ENCODE assay signal across 27 cellular contexts in genomic region chr3:179962617-179963387, GRCh38.
DNase-seq lines count a peak whose midpoint lies in the region; ATAC-seq, FAIRE-seq and TF ChIP-seq lines count a peak whose summit lies in the region.
"Had no signal": no experiment of that assay in that cellular context is flagged by ENCODE, and none has a peak within 500 bp of the region (broad histone marks: within the 10 kb centered on the region; RNA-seq: fewer than 3 reads in every experiment).

No MANE protein-coding gene starts in this region.

- H3K9me3 ChIP-seq in OCI-LY1 (ENCODE audit: low read length) (no peaks in the 10 kb centered on the region), pancreas (no peaks in the 10 kb centered on the region), suprapubic skin (no peaks in the 10 kb centered on the region)
- H3K9me3 ChIP-seq: left lung, Peyer's patch, sigmoid colon had no signal

- peaks cover 100% of the 10 kb centered on the region for H3K4me1 ChIP-seq in OCI-LY1 (ENCODE audit: insufficient read depth, low read length, severe bottlenecking)
- peaks cover 0 to 4% (median 0%) of the 10 kb centered on the region in 3 donors for H3K4me1 ChIP-seq in pancreas
- no peaks in the 10 kb centered on the region for H3K4me1 ChIP-seq in suprapubic skin
- H3K4me1 ChIP-seq: left lung, Peyer's patch, sigmoid colon had no signal

- H3K27me3 ChIP-seq in OCI-LY1 (ENCODE audit: insufficient read depth, low read length) (no peaks in the 10 kb centered on the region), pancreas (no peaks in the 10 kb centered on the region), suprapubic skin (no peaks in the 10 kb centered on the region)
- H3K27me3 ChIP-seq: left lung, Peyer's patch had no signal

- no peak overlapping the region for H3K27ac Mint-ChIP-seq in activated CD4-positive, alpha-beta T cell treated with anti-CD3 and anti-CD28 coated beads for 36 hours
- H3K27ac Mint-ChIP-seq: brain, nephron progenitor cell had no signal

- peaks cover 20% of the 10 kb centered on the region for H3K27me3 Mint-ChIP-seq in activated CD4-positive, alpha-beta T cell treated with anti-CD3 and anti-CD28 coated beads for 36 hours

- TF ChIP-seq CTCF in OCI-LY1 (IDR thresholded peaks at IDR 0.05; ENCODE audit: low read length) (no peak), pancreas (IDR thresholded peaks at IDR 0.05) (no peak), suprapubic skin (IDR thresholded peaks at IDR 0.05) (no peak)

- H3K9me3 Mint-ChIP-seq in activated CD4-positive, alpha-beta T cell treated with anti-CD3 and anti-CD28 coated beads for 36 hours (ENCODE audit: low read depth) = no peaks in the 10 kb centered on the region
- H3K9me3 Mint-ChIP-seq: brain, nephron progenitor cell had no signal

- WGBS in pancreas, 2 donors = 35 to 38% methylated on average over 1 of the region's 1 CpG
- WGBS in suprapubic skin = 94% methylated on average over 1 of the region's 1 CpG

- H4K20me1 ChIP-seq in OCI-LY1 (ENCODE audit: insufficient read depth, low read length) = no peaks in the 10 kb centered on the region

- TF ChIP-seq EP300 in suprapubic skin (IDR thresholded peaks at IDR 0.05) = no peak

- no peak overlapping the region for H3K4me3 Mint-ChIP-seq in activated CD4-positive, alpha-beta T cell treated with anti-CD3 and anti-CD28 coated beads for 36 hours
- H3K4me3 Mint-ChIP-seq: brain, nephron progenitor cell had no signal

- H2AFZ ChIP-seq in OCI-LY1 (ENCODE audit: low read length) = no peak overlapping the region

- no peaks in the 10 kb centered on the region for H3K36me3 ChIP-seq in OCI-LY1 (ENCODE audit: insufficient read depth, low read length)
- H3K36me3 ChIP-seq in pancreas = no peaks in the 10 kb centered on the region
- no peaks in the 10 kb centered on the region for H3K36me3 ChIP-seq in suprapubic skin
- H3K36me3 ChIP-seq: left lung, Peyer's patch, sigmoid colon had no signal

- peak overlapping the region; percentile 60 for H3K4me2 ChIP-seq in OCI-LY1 (ENCODE audit: low read length)

- FAIRE-seq in pancreas (lab: Jason Lieb, UNC) = no peak
- FAIRE-seq: endometrium, G401.6, HepG2, urothelium cell line had no signal

- no peaks in the 10 kb centered on the region for H3K36me3 Mint-ChIP-seq in activated CD4-positive, alpha-beta T cell treated with anti-CD3 and anti-CD28 coated beads for 36 hours (ENCODE audit: low read depth)
- H3K36me3 Mint-ChIP-seq: brain had no signal

- CTCF ChIA-PET in activated CD4-positive, alpha-beta T cell treated with anti-CD3 and anti-CD28 coated beads for 36 hours (lab: Charles Lee) = interaction anchor here (0.6 to 0.7 kb wide), 2 partner anchors 27 to 193 kb away, joined by 4 read pairs; no protein-coding TSS in a partner anchor

- no peaks in the 10 kb centered on the region for H3K79me2 ChIP-seq in OCI-LY1 (ENCODE audit: insufficient read depth, low read length)

- intact Hi-C loops in pancreas (cut with DNase I) = no loop called here
- intact Hi-C loops in activated CD4-positive, alpha-beta T cell treated with anti-CD3 and anti-CD28 coated beads for 36 hours (cut with DNase I, micrococcal nuclease) = no loop called here

- H3K4me3 ChIP-seq in OCI-LY1 (ENCODE audit: low read depth, low read length, poor library complexity, severe bottlenecking) = no peak overlapping the region
- no peak overlapping the region for H3K4me3 ChIP-seq in pancreas
- no peak overlapping the region for H3K4me3 ChIP-seq in suprapubic skin
- H3K4me3 ChIP-seq: left lung, Peyer's patch, sigmoid colon had no signal

- peak; percentile 42 for ATAC-seq in HG03439 (IDR thresholded peaks at IDR 0.05; ENCODE audit: unreplicated experiment)
- peak; percentile 50 to 78 (median 60) for ATAC-seq in pancreas
- no peak for ATAC-seq in activated CD4-positive, alpha-beta T cell treated with anti-CD3 and anti-CD28 coated beads for 36 hours
- ATAC-seq: HepG2, left lung had no signal

- no peaks in the 10 kb centered on the region for H3F3A ChIP-seq in OCI-LY1 (ENCODE audit: insufficient read depth, low read length)

- POLR2A ChIA-PET in activated CD4-positive, alpha-beta T cell treated with anti-CD3 and anti-CD28 coated beads for 36 hours (lab: Charles Lee) = no interaction called here

- TF ChIP-seq POLR2A in suprapubic skin (IDR thresholded peaks at IDR 0.05) = no peak

- peak; percentile 34 for DNase-seq in NCI-H345 (lab: John Stamatoyannopoulos, UW)
- DNase-seq in NCI-H345 treated with DMSO at 0.1 percent for 48 hours (lab: John Stamatoyannopoulos, UW; ENCODE audit: unreplicated experiment) = no peak
- no peak for DNase-seq in pancreas
- DNase-seq in suprapubic skin (ENCODE audit: low spot score in 2 of 2) = no peak
- no peak for DNase-seq in activated naive CD4-positive, alpha-beta T cell (lab: John Stamatoyannopoulos, UW)
- no peak for DNase-seq in activated CD4-positive, alpha-beta T cell treated with anti-CD3 and anti-CD28 coated beads for 36 hours
- DNase-seq: activated CD4-positive, alpha-beta T cell treated with anti-CD3 and anti-CD28 coated beads, Interleukin-2, amount 50 U/mL, for 1 hour; activated effector memory CD4-positive, alpha-beta T cell treated with anti-CD3 and anti-CD28 coated beads, Interleukin-2, amount 50 U/mL, for 16 hours; cortex of kidney; HCEC 1CT; head of caudate nucleus; left lung; midbrain; NCI-H1436 treated with DMSO at 0.1 percent for 48 hours; nephron progenitor cell; Peyer's patch; sigmoid colon; T-helper 2 cell had no signal

- H3K4me1 Mint-ChIP-seq in activated CD4-positive, alpha-beta T cell treated with anti-CD3 and anti-CD28 coated beads for 36 hours = peaks cover 7% of the 10 kb centered on the region

- H3K9me2 ChIP-seq in OCI-LY1 (ENCODE audit: low read depth, low read length) = no peaks in the 10 kb centered on the region

- H3K27ac ChIP-seq in OCI-LY1 (ENCODE audit: low read depth, low read length, poor library complexity, severe bottlenecking) (peak overlapping the region; percentile 96), pancreas (no peak overlapping the region), suprapubic skin (no peak overlapping the region)
- H3K27ac ChIP-seq: C4-2B, left lung, Peyer's patch, sigmoid colon, VCaP had no signal

- peak overlapping the region; percentile 34; the same call in 1 of the 2 replicates for H3K9ac ChIP-seq in OCI-LY1 (ENCODE audit: low read length)
